Comparison of ENCODE assay signal across 9 cellular contexts in genomic region chr3:177538064-177538742, GRCh38.
DNase-seq lines count a peak whose midpoint lies in the region; ATAC-seq lines count a peak whose summit lies in the region.
"Had no signal": no experiment of that assay in that cellular context is flagged by ENCODE, and none has a peak within 500 bp of the region (broad histone marks: within the 10 kb centered on the region; RNA-seq: fewer than 3 reads in every experiment).

No MANE protein-coding gene starts in this region.

- no peaks in the 10 kb centered on the region for H3K27me3 Mint-ChIP-seq in activated CD4-positive, alpha-beta T cell treated with anti-CD3 and anti-CD28 coated beads for 36 hours

- no peaks in the 10 kb centered on the region for H3K27me3 ChIP-seq in adipocyte (replicated peaks; ENCODE audit: control insufficient read depth, insufficient read depth, low read length)

- no peaks in the 10 kb centered on the region for H3K36me3 ChIP-seq in adipocyte (ENCODE audit: control insufficient read depth, insufficient read depth, low read length, severe bottlenecking)

- no peak overlapping the region for H3K4me3 Mint-ChIP-seq in activated CD4-positive, alpha-beta T cell treated with anti-CD3 and anti-CD28 coated beads for 36 hours

- H3K36me3 Mint-ChIP-seq in activated CD4-positive, alpha-beta T cell treated with anti-CD3 and anti-CD28 coated beads for 36 hours (ENCODE audit: low read depth) = no peaks in the 10 kb centered on the region

- peak overlapping the region; percentile 56 for H3K9ac ChIP-seq in adipocyte (ENCODE audit: low read length)

- H3K4me3 ChIP-seq in adipocyte (ENCODE audit: low read length) = peak overlapping the region; percentile 38

- peaks cover 40% of the 10 kb centered on the region for H3K4me1 ChIP-seq in adipocyte (ENCODE audit: control insufficient read depth, insufficient read depth, low read length)

- ATAC-seq in activated CD4-positive, alpha-beta T cell treated with anti-CD3 and anti-CD28 coated beads for 36 hours = no peak

- intact Hi-C loops in activated CD4-positive, alpha-beta T cell treated with anti-CD3 and anti-CD28 coated beads for 36 hours (cut with DNase I, micrococcal nuclease) = no loop called here

- CTCF ChIA-PET in activated CD4-positive, alpha-beta T cell treated with anti-CD3 and anti-CD28 coated beads for 36 hours (lab: Charles Lee) = interaction anchor here (0.8 to 1.3 kb wide), 3 partner anchors 8 to 177 kb away, joined by 3 to 4 read pairs (median 3); no protein-coding TSS in a partner anchor

- no peak for DNase-seq in activated CD4-positive, alpha-beta T cell treated with anti-CD3 and anti-CD28 coated beads for 36 hours
- DNase-seq in activated CD4-positive, alpha-beta T cell treated with anti-CD3 and anti-CD28 coated beads, Interleukin-2, amount 50 U/mL, for 48 hours = no peak
- DNase-seq in adipocyte (ENCODE audit: low read depth) = peak; percentile 60
- peak; percentile 56 for DNase-seq in inferior parietal cortex (ENCODE audit: extremely low spot score)
- peak; percentile 85 for DNase-seq in stromal cell of bone marrow (ENCODE audit: low read depth)
- DNase-seq in NCI-H2171 (lab: John Stamatoyannopoulos, UW) = no peak
- DNase-seq in ureter (ENCODE audit: low spot score) = no peak
- no peak for DNase-seq in NCI-H1417 treated with DMSO at 0.1 percent for 48 hours (lab: John Stamatoyannopoulos, UW)
- DNase-seq: NCI-H1694 had no signal

- H3K9me3 ChIP-seq in adipocyte (ENCODE audit: control insufficient read depth, low read length) = no peaks in the 10 kb centered on the region

- H3K4me1 Mint-ChIP-seq in activated CD4-positive, alpha-beta T cell treated with anti-CD3 and anti-CD28 coated beads for 36 hours = peaks cover 35% of the 10 kb centered on the region

- POLR2A ChIA-PET in activated CD4-positive, alpha-beta T cell treated with anti-CD3 and anti-CD28 coated beads for 36 hours (lab: Charles Lee) = interaction anchor here (1.2 kb wide), 1 partner anchor 18 kb away, joined by 4 read pairs; no protein-coding TSS in a partner anchor

- peak overlapping the region; percentile 81 for H3K27ac Mint-ChIP-seq in activated CD4-positive, alpha-beta T cell treated with anti-CD3 and anti-CD28 coated beads for 36 hours

- no peaks in the 10 kb centered on the region for H3K9me3 Mint-ChIP-seq in activated CD4-positive, alpha-beta T cell treated with anti-CD3 and anti-CD28 coated beads for 36 hours (ENCODE audit: low read depth)

Comparison
In these comparisons a context has a peak if more than half of its experiments do, and no peak if none do; other contexts are left out.
1. DNase-seq: peak in adipocyte (single experiment), inferior parietal cortex (single experiment) and stromal cell of bone marrow (single experiment); none in activated CD4-positive, alpha-beta T cell treated with anti-CD3 and anti-CD28 coated beads for 36 hours (single experiment), activated CD4-positive, alpha-beta T cell treated with anti-CD3 and anti-CD28 coated beads, Interleukin-2, amount 50 U/mL, for 48 hours (0 of 2), NCI-H2171 (single experiment), ureter (single experiment) and NCI-H1417 treated with DMSO at 0.1 percent for 48 hours (single experiment).